16 cellular contexts compared by ENCODE assay signal in genomic region chr12:26846419-26846818, GRCh38. TPM values are rescaled to one million over a fixed set of nuclear protein-coding genes. Genes with fewer than 3 reads are reported as not detected.
A peak's percentile ranks its signal among the peaks of the same experiment; 100 is the strongest.
DNase-seq lines count a peak whose midpoint lies in the region; ATAC-seq and TF ChIP-seq lines count a peak whose summit lies in the region.
"Had no signal": no experiment of that assay in that cellular context is flagged by ENCODE, and none has a peak within 500 bp of the region (broad histone marks: within the 10 kb centered on the region; RNA-seq: fewer than 3 reads in every experiment).

No MANE protein-coding gene starts in this region.

- peak overlapping the region; percentile 65 for H3K4me2 ChIP-seq in OCI-LY1 (ENCODE audit: low read length)

- peak; percentile 55 for ATAC-seq in GM18868 (IDR thresholded peaks at IDR 0.05; ENCODE audit: unreplicated experiment)
- no peak for ATAC-seq in naive thymus-derived CD4-positive, alpha-beta T cell
- ATAC-seq: stimulated activated naive CD8-positive, alpha-beta T cell treated with anti-CD3 and anti-CD28 coated beads, Interleukin-15, amount 100 ng/mL, for 72 hours had no signal

- peaks cover 13% of the 10 kb centered on the region for H3K4me1 Mint-ChIP-seq in T-helper 1 cell treated with Interleukin-12 subunit alpha and Interleukin-12 subunit beta and Interleukin-4 antibody, amounts not matched to agents 30 μg/mL and 1 μg/mL, for 36 hours (ENCODE audit: low read depth)
- H3K4me1 Mint-ChIP-seq in naive thymus-derived CD4-positive, alpha-beta T cell, result peaks cover 1 to 11% (median 5%) of the 10 kb centered on the region in 7 donors

- no peak for TF ChIP-seq CTCF in OCI-LY1 (IDR thresholded peaks at IDR 0.05; ENCODE audit: low read length)
- TF ChIP-seq CTCF in ovary (IDR thresholded peaks at IDR 0.05), result no peak

- POLR2A ChIA-PET in naive thymus-derived CD4-positive, alpha-beta T cell (lab: Charles Lee), result interaction anchor here (1.1 to 1.4 kb wide), 3 partner anchors 11 to 16 kb away, joined by 3 to 6 read pairs (median 3); partner anchors contain the start of gene ITPR2

- no peaks in the 10 kb centered on the region for H3K36me3 Mint-ChIP-seq in T-helper 1 cell treated with Interleukin-12 subunit alpha and Interleukin-12 subunit beta and Interleukin-4 antibody, amounts not matched to agents 30 μg/mL and 1 μg/mL, for 36 hours (ENCODE audit: low read depth)
- no peaks in the 10 kb centered on the region for H3K36me3 Mint-ChIP-seq in naive thymus-derived CD4-positive, alpha-beta T cell

- H3K36me3 ChIP-seq in OCI-LY1 (ENCODE audit: insufficient read depth, low read length), result no peaks in the 10 kb centered on the region
- H3K36me3 ChIP-seq in naive thymus-derived CD4-positive, alpha-beta T cell (ENCODE audit: control insufficient read depth in 2 of 3, insufficient read depth in 3 of 3, low read length in 3 of 3), result no peaks in the 10 kb centered on the region
- H3K36me3 ChIP-seq in ovary, result no peaks in the 10 kb centered on the region
- H3K36me3 ChIP-seq: pancreas had no signal

- H2AFZ ChIP-seq in OCI-LY1 (ENCODE audit: low read length), result peak overlapping the region; percentile 44; the same call in 1 of the 2 replicates

- H3K27ac ChIP-seq in OCI-LY1 (ENCODE audit: low read depth, low read length, poor library complexity, severe bottlenecking) (peak overlapping the region; percentile 93), ovary (no peak overlapping the region)
- no peak overlapping the region for H3K27ac ChIP-seq in naive thymus-derived CD4-positive, alpha-beta T cell (ENCODE audit: low read depth, low read length)
- H3K27ac ChIP-seq: C4-2B, RWPE1 had no signal

- peaks cover 64% of the 10 kb centered on the region for H3K4me1 ChIP-seq in OCI-LY1 (ENCODE audit: insufficient read depth, low read length, severe bottlenecking)
- no peaks in the 10 kb centered on the region for H3K4me1 ChIP-seq in naive thymus-derived CD4-positive, alpha-beta T cell (ENCODE audit: control insufficient read depth in 2 of 2, insufficient read depth in 2 of 2, low read length in 2 of 2)
- peaks cover 2% of the 10 kb centered on the region for H3K4me1 ChIP-seq in ovary (ENCODE audit: insufficient read depth)

- no peak for TF ChIP-seq EP300 in ovary (IDR thresholded peaks at IDR 0.05)

- intact Hi-C loops in naive thymus-derived CD4-positive, alpha-beta T cell (cut with micrococcal nuclease), result no loop called here
- intact Hi-C loops in ovary (cut with DNase I), result no loop called here

- H3K9ac ChIP-seq in OCI-LY1 (ENCODE audit: low read length), result peak overlapping the region; percentile 24; the same call in 1 of the 2 replicates

- H3F3A ChIP-seq in OCI-LY1 (ENCODE audit: insufficient read depth, low read length), result 0 out of 2 replicates have a peak, but pooled peaks cover 8% of the 10 kb centered on the region

- H3K4me3 ChIP-seq in OCI-LY1 (ENCODE audit: low read depth, low read length, poor library complexity, severe bottlenecking), result peak overlapping the region; percentile 40
- H3K4me3 ChIP-seq in naive thymus-derived CD4-positive, alpha-beta T cell (ENCODE audit: low read length), result no peak overlapping the region
- no peak overlapping the region for H3K4me3 ChIP-seq in ovary
- H3K4me3 ChIP-seq: pancreas had no signal

- CTCF ChIA-PET in naive thymus-derived CD4-positive, alpha-beta T cell (lab: Charles Lee), result interaction anchor here (0.9 to 1.2 kb wide), 2 partner anchors 12 to 14 kb away, joined by 3 to 5 read pairs; partner anchors contain the start of gene ITPR2

- DNase-seq in T-helper 1 cell, result no peak
- no peak for DNase-seq in naive thymus-derived CD4-positive, alpha-beta T cell
- no peak for DNase-seq in NCI-H526 (lab: John Stamatoyannopoulos, UW)
- DNase-seq in ovary, result no peak
- no peak for DNase-seq in islet precursor cell
- DNase-seq: 8988T; amygdala; NCI-H2081 treated with DMSO at 0.1 percent for 48 hours; NCI-H748 treated with DMSO at 0.1 percent for 48 hours; pancreas; stimulated activated naive CD8-positive, alpha-beta T cell treated with anti-CD3 and anti-CD28 coated beads, Interleukin-15, amount 100 ng/mL, for 72 hours had no signal

- no peaks in the 10 kb centered on the region for H3K79me2 ChIP-seq in OCI-LY1 (ENCODE audit: insufficient read depth, low read length)

- WGBS in ovary, 3 donors, result 85 to 88% (median 87%) methylated on average over 5 of the region's 5 CpGs

- TF ChIP-seq POLR2A in ovary (IDR thresholded peaks at IDR 0.05), result no peak

- H3K9me3 Mint-ChIP-seq in T-helper 1 cell treated with Interleukin-12 subunit alpha and Interleukin-12 subunit beta and Interleukin-4 antibody, amounts not matched to agents 30 μg/mL and 1 μg/mL, for 36 hours, result no peaks in the 10 kb centered on the region
- no peaks in the 10 kb centered on the region for H3K9me3 Mint-ChIP-seq in naive thymus-derived CD4-positive, alpha-beta T cell
- H3K9me3 Mint-ChIP-seq: stimulated activated naive CD8-positive, alpha-beta T cell treated with anti-CD3 and anti-CD28 coated beads, Interleukin-15, amount 100 ng/mL, for 72 hours had no signal

- H4K20me1 ChIP-seq in OCI-LY1 (ENCODE audit: insufficient read depth, low read length), result no peaks in the 10 kb centered on the region

- peak overlapping the region; percentile 53 for H3K4me3 Mint-ChIP-seq in T-helper 1 cell treated with Interleukin-12 subunit alpha and Interleukin-12 subunit beta and Interleukin-4 antibody, amounts not matched to agents 30 μg/mL and 1 μg/mL, for 36 hours
- peak overlapping the region in 8 of 10 donors; percentile 6 to 66 (median 61) for H3K4me3 Mint-ChIP-seq in naive thymus-derived CD4-positive, alpha-beta T cell

- no peak overlapping the region for H3K27ac Mint-ChIP-seq in T-helper 1 cell treated with Interleukin-12 subunit alpha and Interleukin-12 subunit beta and Interleukin-4 antibody, amounts not matched to agents 30 μg/mL and 1 μg/mL, for 36 hours
- no peak overlapping the region for H3K27ac Mint-ChIP-seq in naive thymus-derived CD4-positive, alpha-beta T cell

- H3K27me3 Mint-ChIP-seq in T-helper 1 cell treated with Interleukin-12 subunit alpha and Interleukin-12 subunit beta and Interleukin-4 antibody, amounts not matched to agents 30 μg/mL and 1 μg/mL, for 36 hours (ENCODE audit: low read depth), result peaks cover 25% of the 10 kb centered on the region
- H3K27me3 Mint-ChIP-seq in naive thymus-derived CD4-positive, alpha-beta T cell, result peaks cover 0 to 21% (median 4%) of the 10 kb centered on the region in 5 donors

- H3K9me3 ChIP-seq in OCI-LY1 (ENCODE audit: low read length), result no peaks in the 10 kb centered on the region
- H3K9me3 ChIP-seq in naive thymus-derived CD4-positive, alpha-beta T cell (ENCODE audit: control insufficient read depth in 2 of 3, low read length in 3 of 3), result no peaks in the 10 kb centered on the region
- no peaks in the 10 kb centered on the region for H3K9me3 ChIP-seq in ovary
- H3K9me3 ChIP-seq: pancreas had no signal

- H3K27me3 ChIP-seq in OCI-LY1 (ENCODE audit: insufficient read depth, low read length) (no peaks in the 10 kb centered on the region), ovary (no peaks in the 10 kb centered on the region)
- H3K27me3 ChIP-seq in naive thymus-derived CD4-positive, alpha-beta T cell (ENCODE audit: control insufficient read depth in 2 of 2, insufficient read depth in 2 of 2, low read length in 2 of 2), result no peaks in the 10 kb centered on the region
- H3K27me3 ChIP-seq: pancreas had no signal

- H3K9me2 ChIP-seq in OCI-LY1 (ENCODE audit: low read depth, low read length), result no peaks in the 10 kb centered on the region

RNA-seq across cellular contexts. Expression of gene ITPR2, which starts 13.4 kb away (rescaled TPM):
- total RNA-seq in naive thymus-derived CD4-positive, alpha-beta T cell, result 10 to 100 TPM; 44.9 to 71.5 (median 59.2) TPM
- polyA plus RNA-seq in naive thymus-derived CD4-positive, alpha-beta T cell, result 10 to 100 TPM; 11.3 to 15.5 TPM
- total RNA-seq in ovary, result 10 to 100 TPM; 23.7 to 51.1 (median 33.9) TPM
- 10 to 100 TPM in 1 of 2 donors, 1 to 10 TPM in 1; 5.9 to 14.2 TPM for polyA plus RNA-seq in ovary
